ENCODE assay signal across 1 cellular context in genomic region chr16:67244387-67245188, GRCh38.
TF ChIP-seq lines count a peak whose summit lies in the region.

No MANE protein-coding gene starts in this region.

TF ChIP-seq in K562, 482 proteins besides CTCF, POLR2A, EP300 and RAD21 (continued from another document):
- TF ChIP-seq ZC3H4 (CRISPR knock-in tag; IDR thresholded peaks at IDR 0.05; ENCODE audit: borderline replicate concordance) (no peak), HNRNPH1 (optimal IDR thresholded peaks at IDR 0.05; ENCODE audit: low read depth, low read length) (no peak), ZBTB7A (IDR thresholded peaks at IDR 0.05; ENCODE audit: borderline replicate concordance, control insufficient read depth, low read depth, low read length) (peak; percentile 85; the same call in 1 of the 2 replicates), ZNF57 (CRISPR knock-in tag; IDR thresholded peaks at IDR 0.05) (peak; percentile 57; the same call in 1 of the 2 replicates), NRF1 (conservative IDR thresholded peaks at IDR 0.05 in 1 of 2, IDR thresholded peaks at IDR 0.05 in 1 of 2) (peak in 1 of 2 experiments; percentile 14; a peak in 1 of 4 replicates), HNRNPUL1 (IDR thresholded peaks at IDR 0.05; ENCODE audit: low read length) (no peak), GABPA (tag; conservative IDR thresholded peaks at IDR 0.05; ENCODE audit: low read depth) (0 out of 2 replicates have a peak, but pooled peaks have one; percentile 28), ZNF143 (CRISPR knock-in tag; IDR thresholded peaks at IDR 0.05) (peak; percentile 23; the same call in 1 of the 2 replicates), ZFP1 (CRISPR knock-in tag; IDR thresholded peaks at IDR 0.05) (no peak), SMARCA5 (IDR thresholded peaks at IDR 0.05) (0 out of 2 replicates have a peak, but pooled peaks have one; percentile 13), ATF3 (IDR thresholded peaks at IDR 0.05) (peak; percentile 80), ATF3 (CRISPR knock-in tag; conservative IDR thresholded peaks at IDR 0.05) (no peak), MEF2A (IDR thresholded peaks at IDR 0.05; ENCODE audit: control insufficient read depth, low read depth, low read length) (no peak)
- TF ChIP-seq, protein P1, sequence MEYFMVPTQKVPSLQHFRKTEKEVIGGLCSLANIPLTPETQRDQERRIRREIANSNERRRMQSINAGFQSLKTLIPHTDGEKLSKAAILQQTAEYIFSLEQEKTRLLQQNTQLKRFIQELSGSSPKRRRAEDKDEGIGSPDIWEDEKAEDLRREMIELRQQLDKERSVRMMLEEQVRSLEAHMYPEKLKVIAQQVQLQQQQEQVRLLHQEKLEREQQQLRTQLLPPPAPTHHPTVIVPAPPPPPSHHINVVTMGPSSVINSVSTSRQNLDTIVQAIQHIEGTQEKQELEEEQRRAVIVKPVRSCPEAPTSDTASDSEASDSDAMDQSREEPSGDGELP (CRISPR knock-in tag; IDR thresholded peaks at IDR 0.05; ENCODE audit: borderline replicate concordance) = peak; percentile 40; the same call in 1 of the 2 replicates
